Comparison of ENCODE assay signal across 8 cellular contexts in the genomic region with DNA sequence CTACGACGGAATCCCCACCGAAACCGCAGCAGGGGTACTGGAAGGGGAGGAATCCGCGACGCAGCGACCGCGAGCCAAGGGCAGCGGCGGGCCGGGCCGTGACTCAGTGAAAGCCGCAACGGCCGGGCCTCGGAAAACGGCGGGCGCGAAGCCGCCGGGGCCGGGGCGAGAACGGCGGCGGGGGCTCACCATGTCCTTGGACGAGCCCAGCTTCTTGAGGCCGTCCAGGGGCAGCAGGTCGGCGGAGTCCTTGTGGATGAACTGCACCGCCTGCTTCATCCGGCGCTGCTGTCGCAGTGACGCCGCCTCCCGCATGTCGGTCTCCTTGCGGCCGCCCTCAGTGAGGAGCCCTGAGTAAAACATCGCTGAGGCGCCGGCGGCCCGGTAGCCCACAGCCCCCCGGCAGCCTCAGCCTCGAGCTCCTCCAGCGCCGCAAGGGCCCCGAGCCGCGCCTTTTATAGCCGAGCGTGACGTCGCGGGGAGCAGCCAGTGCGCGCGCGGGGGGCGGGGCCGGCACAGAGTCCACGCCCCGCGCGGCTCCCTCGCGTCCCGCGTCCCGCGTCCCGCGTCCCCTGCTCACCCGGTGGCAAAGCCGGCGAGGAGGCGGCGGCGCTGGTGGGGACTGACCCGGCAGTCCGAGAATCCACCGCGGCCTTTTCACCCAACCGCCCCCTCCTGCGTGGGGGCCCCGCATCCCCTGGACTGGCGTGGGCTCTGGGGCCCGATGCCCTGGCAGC. TPM values are rescaled to one million over a fixed set of nuclear protein-coding genes. Genes with fewer than 3 reads are reported as not detected.
DNase-seq lines count a peak whose midpoint lies in the region; ATAC-seq and TF ChIP-seq lines count a peak whose summit lies in the region.

A gene (minus strand): TSS at position 429 of the 737 bp plus-strand sequence. CDS start 66 bp downstream, at position 363.

- H3K4me1 ChIP-seq in GM23338 (ENCODE audit: insufficient read depth): peaks cover 11% of the 10 kb centered on the region
- peaks cover 18% of the 10 kb centered on the region for H3K4me1 ChIP-seq in mesenchymal stem cell (ENCODE audit: control insufficient read depth, insufficient read depth, low read depth, low read length)

- WGBS in mesenchymal stem cell: under 1% methylated on average over 71 of the region's 93 CpGs

- peak within 1 kb of the TSS in 1 of 2 experiments; percentile 98 for H3K23ac ChIP-seq in mesenchymal stem cell (ENCODE audit: low read length in 2 of 2)

- no peaks in the 10 kb centered on the region; the same call in 1 of the 2 replicates for H3K79me2 ChIP-seq in GM23338 (replicated peaks; ENCODE audit: insufficient read depth)

- ATAC-seq in GM23338: peak; percentile 83
- peak; percentile 88 for ATAC-seq in effector memory CD8-positive, alpha-beta T cell (replicated peaks)

- no peak within 1 kb of the TSS for H4K91ac ChIP-seq in mesenchymal stem cell (ENCODE audit: low read length)

- no peaks in the 10 kb centered on the region for H3K36me3 ChIP-seq in GM23338 (ENCODE audit: insufficient read depth)
- H3K36me3 ChIP-seq in mesenchymal stem cell (ENCODE audit: control insufficient read depth in 1 of 2, insufficient read depth in 2 of 2, low read depth in 1 of 2, low read length in 2 of 2): peaks cover 0 to 2% of the 10 kb centered on the region in 2 experiments

- no peak within 1 kb of the TSS for H2AK5ac ChIP-seq in mesenchymal stem cell (ENCODE audit: low read length, severe bottlenecking)

- H3K27ac ChIP-seq in GM23338 (ENCODE audit: low read depth) (no peak within 1 kb of the TSS), mesenchymal stem cell (ENCODE audit: low read length, poor library complexity, severe bottlenecking) (no peak within 1 kb of the TSS)

- H3K27me3 Mint-ChIP-seq in GM23338 (ENCODE audit: insufficient read depth, low read depth, poor library complexity): peaks cover 34% of the 10 kb centered on the region
- H3K27me3 Mint-ChIP-seq in effector memory CD8-positive, alpha-beta T cell: peaks cover 15 to 18% of the 10 kb centered on the region in 2 donors

- peak within 1 kb of the TSS in 1 of 2 experiments; percentile 84 for H3K14ac ChIP-seq in mesenchymal stem cell (ENCODE audit: low read length in 2 of 2)

- no peaks in the 10 kb centered on the region for H3K9me3 ChIP-seq in mesenchymal stem cell (ENCODE audit: control insufficient read depth, low read length)

- H3K9me3 Mint-ChIP-seq in GM23338: no peaks in the 10 kb centered on the region
- no peaks in the 10 kb centered on the region for H3K9me3 Mint-ChIP-seq in effector memory CD8-positive, alpha-beta T cell

- no peak for TF ChIP-seq CTCF in AG10803 (conservative IDR thresholded peaks at IDR 0.05; ENCODE audit: low read length)
- no peak for TF ChIP-seq CTCF in GM23338 (conservative IDR thresholded peaks at IDR 0.05; ENCODE audit: low read depth in 2 of 2)

- H3K79me1 ChIP-seq in mesenchymal stem cell (replicated peaks; ENCODE audit: low read length, poor library complexity, severe bottlenecking): no peaks in the 10 kb centered on the region

- peak; percentile 58 for DNase-seq in AG10803 (ENCODE audit: low read depth)
- DNase-seq in GM23338 (ENCODE audit: low spot score): peak; percentile 77
- DNase-seq in NCI-H446 treated with DMSO at 0.1 percent for 48 hours (lab: John Stamatoyannopoulos, UW): peak; percentile 44
- DNase-seq in activated CD8-positive, alpha-beta memory T cell treated with anti-CD3 and anti-CD28 coated beads for 48 hours (ENCODE audit: low read depth in 2 of 3, low spot score in 2 of 3): peak; percentile 36 to 42 (median 37)
- peak; percentile 78 to 82 (median 80) for DNase-seq in effector memory CD8-positive, alpha-beta T cell
- DNase-seq in mesenchymal stem cell: peak; percentile 87
- DNase-seq in stimulated activated CD4-positive, alpha-beta T cell treated with anti-CD3 and anti-CD28 coated beads, TNF-alpha, amount 100 ng/mL, for 4 hours (ENCODE audit: low read depth in 3 of 3): peak; percentile 50 to 60 (median 59)
- DNase-seq in HT-29 (ENCODE audit: low spot score): no peak

- H3K4me2 ChIP-seq in GM23338: peak within 1 kb of the TSS; percentile 97
- H3K4me2 ChIP-seq in mesenchymal stem cell (ENCODE audit: low read length, poor library complexity, severe bottlenecking): peak within 1 kb of the TSS; percentile 99

- H2BK15ac ChIP-seq in mesenchymal stem cell (ENCODE audit: low read depth, poor library complexity, severe bottlenecking): peak within 1 kb of the TSS; percentile 57

- peak within 1 kb of the TSS; percentile 76 to 90 for H3K18ac ChIP-seq in mesenchymal stem cell (ENCODE audit: low read depth in 1 of 2, low read length in 2 of 2)

- H4K8ac ChIP-seq in mesenchymal stem cell (ENCODE audit: low read length): peak within 1 kb of the TSS; percentile 89

- H3K9me2 ChIP-seq in GM23338 (ENCODE audit: insufficient read depth): no peaks in the 10 kb centered on the region

- no peak within 1 kb of the TSS for H2BK5ac ChIP-seq in mesenchymal stem cell (ENCODE audit: low read depth, low read length, poor library complexity, severe bottlenecking)

- H3K27ac Mint-ChIP-seq in GM23338: no peak within 1 kb of the TSS
- H3K27ac Mint-ChIP-seq in effector memory CD8-positive, alpha-beta T cell: peak within 1 kb of the TSS in 1 of 2 donors; percentile 70

- peak within 1 kb of the TSS; percentile 72 for H3K4me3 Mint-ChIP-seq in GM23338
- peak within 1 kb of the TSS; percentile 82 to 83 for H3K4me3 Mint-ChIP-seq in effector memory CD8-positive, alpha-beta T cell

- H2BK12ac ChIP-seq in mesenchymal stem cell (ENCODE audit: low read length in 2 of 2): peak within 1 kb of the TSS; percentile 40 to 79

- H3F3A ChIP-seq in GM23338 (replicated peaks; ENCODE audit: low read depth): peaks cover 6% of the 10 kb centered on the region

- peak within 1 kb of the TSS; percentile 59 to 64 for H3K4ac ChIP-seq in mesenchymal stem cell (ENCODE audit: low read depth in 1 of 2, low read length in 2 of 2)

- peak within 1 kb of the TSS; percentile 96 for H2AFZ ChIP-seq in GM23338
- H2AFZ ChIP-seq in mesenchymal stem cell (ENCODE audit: low read depth, low read length): peak within 1 kb of the TSS; percentile 97

- peaks cover 4% of the 10 kb centered on the region; the same call in 1 of the 2 replicates for H4K20me1 ChIP-seq in GM23338 (replicated peaks; ENCODE audit: insufficient read depth)

- H3K4me1 Mint-ChIP-seq in GM23338: peaks cover 14% of the 10 kb centered on the region; the same call in 2 of the 3 replicates
- peaks cover 4 to 13% of the 10 kb centered on the region in 2 donors for H3K4me1 Mint-ChIP-seq in effector memory CD8-positive, alpha-beta T cell (ENCODE audit: low read depth in 2 of 2)

- H3K4me3 ChIP-seq in AG10803 (ENCODE audit: low read length) (peak within 1 kb of the TSS; percentile 62), GM23338 (peak within 1 kb of the TSS; percentile 77), mesenchymal stem cell (ENCODE audit: insufficient read depth in 1 of 2, low read depth in 1 of 2, low read length in 2 of 2) (peak within 1 kb of the TSS; percentile 60 to 78)

- no peaks in the 10 kb centered on the region for H3K36me3 Mint-ChIP-seq in GM23338 (ENCODE audit: low read depth)
- H3K36me3 Mint-ChIP-seq in effector memory CD8-positive, alpha-beta T cell (ENCODE audit: insufficient read depth): peaks cover 3% of the 10 kb centered on the region

- H2BK120ac ChIP-seq in mesenchymal stem cell (ENCODE audit: low read depth, low read length): peak within 1 kb of the TSS; percentile 11

- peak within 1 kb of the TSS; percentile 73 for H3K9ac ChIP-seq in mesenchymal stem cell (ENCODE audit: low read length)

- H3K27me3 ChIP-seq in GM23338 (ENCODE audit: insufficient read depth): peaks cover 67% of the 10 kb centered on the region
- H3K27me3 ChIP-seq in mesenchymal stem cell (ENCODE audit: control insufficient read depth in 1 of 2, insufficient read depth in 1 of 2, low read length in 2 of 2): peaks cover 23 to 47% of the 10 kb centered on the region in 2 experiments

TF ChIP-seq in GM23338, 12 proteins besides CTCF, POLR2A, EP300 and RAD21:
- peak; percentile 81 for TF ChIP-seq CREB1 (CRISPR knock-in tag; IDR thresholded peaks at IDR 0.05; ENCODE audit: low read depth)
- peak; percentile 64 for TF ChIP-seq EZH2 (IDR thresholded peaks at IDR 0.05; ENCODE audit: low read depth, unreplicated experiment)
- TF ChIP-seq, protein P1, sequence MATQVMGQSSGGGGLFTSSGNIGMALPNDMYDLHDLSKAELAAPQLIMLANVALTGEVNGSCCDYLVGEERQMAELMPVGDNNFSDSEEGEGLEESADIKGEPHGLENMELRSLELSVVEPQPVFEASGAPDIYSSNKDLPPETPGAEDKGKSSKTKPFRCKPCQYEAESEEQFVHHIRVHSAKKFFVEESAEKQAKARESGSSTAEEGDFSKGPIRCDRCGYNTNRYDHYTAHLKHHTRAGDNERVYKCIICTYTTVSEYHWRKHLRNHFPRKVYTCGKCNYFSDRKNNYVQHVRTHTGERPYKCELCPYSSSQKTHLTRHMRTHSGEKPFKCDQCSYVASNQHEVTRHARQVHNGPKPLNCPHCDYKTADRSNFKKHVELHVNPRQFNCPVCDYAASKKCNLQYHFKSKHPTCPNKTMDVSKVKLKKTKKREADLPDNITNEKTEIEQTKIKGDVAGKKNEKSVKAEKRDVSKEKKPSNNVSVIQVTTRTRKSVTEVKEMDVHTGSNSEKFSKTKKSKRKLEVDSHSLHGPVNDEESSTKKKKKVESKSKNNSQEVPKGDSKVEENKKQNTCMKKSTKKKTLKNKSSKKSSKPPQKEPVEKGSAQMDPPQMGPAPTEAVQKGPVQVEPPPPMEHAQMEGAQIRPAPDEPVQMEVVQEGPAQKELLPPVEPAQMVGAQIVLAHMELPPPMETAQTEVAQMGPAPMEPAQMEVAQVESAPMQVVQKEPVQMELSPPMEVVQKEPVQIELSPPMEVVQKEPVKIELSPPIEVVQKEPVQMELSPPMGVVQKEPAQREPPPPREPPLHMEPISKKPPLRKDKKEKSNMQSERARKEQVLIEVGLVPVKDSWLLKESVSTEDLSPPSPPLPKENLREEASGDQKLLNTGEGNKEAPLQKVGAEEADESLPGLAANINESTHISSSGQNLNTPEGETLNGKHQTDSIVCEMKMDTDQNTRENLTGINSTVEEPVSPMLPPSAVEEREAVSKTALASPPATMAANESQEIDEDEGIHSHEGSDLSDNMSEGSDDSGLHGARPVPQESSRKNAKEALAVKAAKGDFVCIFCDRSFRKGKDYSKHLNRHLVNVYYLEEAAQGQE (IDR thresholded peaks at IDR 0.05; ENCODE audit: unreplicated experiment): no peak
TF ChIP-seq in GM23338: peak in this region for 2.

RNA-seq across cellular contexts. Expression of the gene that starts here (rescaled TPM):
- 7.9 and 8.0 TPM in 2 replicates for total RNA-seq in GM23338 (2014; rRNA removed; shearing (Covaris generic))
- polyA plus RNA-seq in GM23338 (2016; fragmentation: Nextera tagmentation; extraction: Ambion mirVana): 3.0 and 3.2 TPM in 2 replicates
- polyA plus RNA-seq in mesenchymal stem cell (2013, experiment 1 of 2): 8.6 TPM
- polyA plus RNA-seq in mesenchymal stem cell (2013, experiment 2 of 2): 8.6 TPM
- total RNA-seq in HT-29 (2014; rRNA removed; shearing (Covaris generic)): not detected in 2 replicates
